Comparison of ENCODE assay signal across 9 cellular contexts in the genomic region with DNA sequence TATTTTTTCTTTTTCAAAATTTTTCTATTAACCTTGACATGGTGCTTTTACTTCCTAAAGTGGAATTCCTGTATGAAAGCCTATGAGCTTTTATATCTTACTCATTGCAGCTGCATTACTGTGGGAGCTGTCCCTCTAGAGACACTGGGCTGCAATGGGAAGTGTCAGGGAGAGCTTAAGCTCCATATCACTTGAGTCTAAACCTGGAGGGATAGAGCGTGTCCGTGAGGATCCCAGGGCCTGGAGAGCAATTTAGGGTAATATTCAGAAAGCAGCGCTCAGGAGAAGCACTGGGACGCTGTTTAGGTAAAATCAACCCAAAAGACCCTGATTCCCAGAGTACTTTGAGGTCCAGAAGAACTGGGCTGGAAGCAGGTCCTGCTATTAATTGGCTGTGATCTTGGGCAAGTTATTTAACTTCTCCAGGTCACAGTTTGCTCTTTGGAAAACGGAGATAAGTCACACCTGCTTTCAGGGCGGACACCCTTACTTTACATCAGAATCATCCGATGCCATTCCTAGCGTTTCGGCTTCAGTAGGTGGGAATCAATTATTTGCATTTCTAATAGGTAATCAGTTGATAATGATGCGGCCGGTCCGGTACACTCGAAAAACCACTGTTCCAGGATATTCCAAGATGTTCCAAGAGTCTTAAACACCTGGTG. TPM values are rescaled to one million over a fixed set of nuclear protein-coding genes. Genes with fewer than 3 reads are reported as not detected.
DNase-seq lines count a peak whose midpoint lies in the region; ATAC-seq and TF ChIP-seq lines count a peak whose summit lies in the region.
"Had no signal": no experiment of that assay in that cellular context is flagged by ENCODE, and none has a peak within 500 bp of the region (broad histone marks: within the 10 kb centered on the region; RNA-seq: fewer than 3 reads in every experiment).

No MANE protein-coding gene starts in this region.

- H3K36me3 ChIP-seq in MG63 (peaks cover 35% of the 10 kb centered on the region), osteoblast (ENCODE audit: insufficient read depth, low read length) (peaks cover 7% of the 10 kb centered on the region)
- H3K36me3 ChIP-seq in effector memory CD4-positive, alpha-beta T cell (ENCODE audit: control insufficient read depth, insufficient read depth, low read length) = no peaks in the 10 kb centered on the region

- peak overlapping the region; percentile 96 for H3K4me2 ChIP-seq in osteoblast (ENCODE audit: insufficient read depth, low read length)

- peak overlapping the region; percentile 85 for H3K4me3 Mint-ChIP-seq in Calu3 (ENCODE audit: low read depth, unreplicated experiment)

- H3K27me3 ChIP-seq in MG63 (no peaks in the 10 kb centered on the region), osteoblast (ENCODE audit: insufficient read depth, low read length) (no peaks in the 10 kb centered on the region)
- H3K27me3 ChIP-seq in effector memory CD4-positive, alpha-beta T cell (replicated peaks; ENCODE audit: control insufficient read depth, insufficient read depth, low read length, poor library complexity, severe bottlenecking) = no peaks in the 10 kb centered on the region

- CTCF ChIA-PET in Calu3 (lab: Charles Lee) = interaction anchor here (1.0 to 2.0 kb wide), 5 partner anchors 11 to 413 kb away, joined by 3 to 6 read pairs (median 4); a partner anchor contains a TSS

- H3K4me1 Mint-ChIP-seq in Calu3 (ENCODE audit: low read depth, unreplicated experiment) = peaks cover 18% of the 10 kb centered on the region

- no peaks in the 10 kb centered on the region for H4K20me1 ChIP-seq in osteoblast (ENCODE audit: insufficient read depth, low read length)

- H3K27me3 Mint-ChIP-seq in Calu3 (ENCODE audit: unreplicated experiment) = no peaks in the 10 kb centered on the region

- TF ChIP-seq CTCF in Calu3 (IDR thresholded peaks at IDR 0.05; ENCODE audit: unreplicated experiment) (no peak), osteoblast (IDR thresholded peaks at IDR 0.05; ENCODE audit: extremely low read depth, low read depth, low read length) (no peak)

- DNase-seq in Calu3 (no peak), MG63 (no peak), osteoblast (ENCODE audit: insufficient read length, low spot score, missing footprints) (no peak), H4 (ENCODE audit: low spot score) (no peak), kidney glomerular epithelial cell (lab: John Stamatoyannopoulos, UW) (no peak), midbrain (lab: John Stamatoyannopoulos, UW) (no peak)
- no peak for DNase-seq in effector memory CD4-positive, alpha-beta T cell

- H3K79me2 ChIP-seq in osteoblast (ENCODE audit: insufficient read depth, low read length) = peaks cover 15% of the 10 kb centered on the region

- H3K4me3 ChIP-seq in MG63 = peak overlapping the region; percentile 80
- H3K4me3 ChIP-seq in effector memory CD4-positive, alpha-beta T cell (ENCODE audit: insufficient read depth, low read depth, low read length, poor library complexity, severe bottlenecking) = peak overlapping the region; percentile 92
- peak overlapping the region; percentile 95 for H3K4me3 ChIP-seq in osteoblast (ENCODE audit: insufficient read depth, low read length)

- no peak for ATAC-seq in HG03378 (IDR thresholded peaks at IDR 0.05; ENCODE audit: unreplicated experiment)

- H3K4me1 ChIP-seq in effector memory CD4-positive, alpha-beta T cell (ENCODE audit: control insufficient read depth, insufficient read depth, low read length, poor library complexity, severe bottlenecking) = peaks cover 3% of the 10 kb centered on the region
- peaks cover 11% of the 10 kb centered on the region for H3K4me1 ChIP-seq in osteoblast (ENCODE audit: insufficient read depth, low read length)

- H2AFZ ChIP-seq in osteoblast (ENCODE audit: low read length) = peak overlapping the region; percentile 91

- H3K9me3 ChIP-seq in MG63 (no peaks in the 10 kb centered on the region), osteoblast (ENCODE audit: low read depth, low read length) (no peaks in the 10 kb centered on the region)
- H3K9me3 ChIP-seq in effector memory CD4-positive, alpha-beta T cell (ENCODE audit: control insufficient read depth, low read length) = no peaks in the 10 kb centered on the region

- H3K9me3 Mint-ChIP-seq in Calu3 (ENCODE audit: low read depth, unreplicated experiment) = no peaks in the 10 kb centered on the region
- H3K9me3 Mint-ChIP-seq: activated naive CD4-positive, alpha-beta T cell treated with anti-CD3 and anti-CD28 coated beads, Interleukin-2, amount 50 U/mL, for 72 hours had no signal

- peak overlapping the region; percentile 83 for H3K27ac Mint-ChIP-seq in Calu3 (ENCODE audit: unreplicated experiment)

- H3K27ac ChIP-seq in effector memory CD4-positive, alpha-beta T cell (ENCODE audit: insufficient read depth, low read length, poor library complexity, severe bottlenecking) = peak overlapping the region; percentile 79
- H3K27ac ChIP-seq in osteoblast (ENCODE audit: low read depth, low read length) = no peak overlapping the region

- TSS peak; percentile 90 for BruUV-seq in Calu3 (replicated peaks; lab: Mats Ljungman, UMichigan)

- peaks cover 34% of the 10 kb centered on the region for H3K36me3 Mint-ChIP-seq in Calu3 (ENCODE audit: insufficient read depth, unreplicated experiment)
- H3K36me3 Mint-ChIP-seq: activated naive CD4-positive, alpha-beta T cell treated with anti-CD3 and anti-CD28 coated beads, Interleukin-2, amount 50 U/mL, for 72 hours had no signal

- intact Hi-C loops in Calu3 (cut with micrococcal nuclease; ENCODE audit: unreplicated experiment) = no loop called here

RNA-seq across cellular contexts. Expression of a gene that starts 0.6 kb away (rescaled TPM):
- total RNA-seq in Calu3 (2022) (392 and 411 TPM in 2 replicates), osteoblast (475 and 538 TPM in 2 replicates)
- total RNA-seq in MG63 (2014; rRNA removed; shearing (Covaris generic); ENCODE audit: low replicate concordance) = 392 and 530 TPM in 2 replicates
- total RNA-seq in H4 (2014; rRNA removed; shearing (Covaris generic)) = 503 and 555 TPM in 2 replicates

RNA-seq across cellular contexts. Expression of a gene that starts 11.8 kb away (rescaled TPM):
- total RNA-seq in Calu3 (2022) (not detected in 2 replicates), osteoblast (not detected in 2 replicates)
- total RNA-seq in MG63 (2014; rRNA removed; shearing (Covaris generic); ENCODE audit: low replicate concordance) = not detected in 2 replicates
- total RNA-seq in H4 (2014; rRNA removed; shearing (Covaris generic)) = not detected in 2 replicates
- total RNA-seq: activated naive CD4-positive, alpha-beta T cell treated with anti-CD3 and anti-CD28 coated beads, Interleukin-2, amount 50 U/mL, for 72 hours had no signal
